ENCODE assay signal across 16 cellular contexts in genomic region chr15:62739082-62739481, GRCh38.
A peak's percentile ranks its signal among the peaks of the same experiment; 100 is the strongest.
DNase-seq lines count a peak whose midpoint lies in the region; ATAC-seq and TF ChIP-seq lines count a peak whose summit lies in the region.
"Had no signal": no experiment of that assay in that cellular context is flagged by ENCODE, and none has a peak within 500 bp of the region (broad histone marks: within the 10 kb centered on the region; RNA-seq: fewer than 3 reads in every experiment).

No MANE protein-coding gene starts in this region.

- TF ChIP-seq POLR2A in HCT116 (IDR thresholded peaks at IDR 0.05; ENCODE audit: borderline replicate concordance, extremely low read depth, insufficient read depth, insufficient read length) (no peak), uterus (IDR thresholded peaks at IDR 0.05) (no peak)

- H3K4me1 ChIP-seq in HCT116 (ENCODE audit: control insufficient read depth in 1 of 2, insufficient read depth in 2 of 2, low read length in 2 of 2) (peaks cover 11 to 40% of the 10 kb centered on the region in 2 experiments), uterus (peaks cover 0 to 4% of the 10 kb centered on the region in 2 donors), mucosa of descending colon (ENCODE audit: low read depth) (peaks cover 8% of the 10 kb centered on the region)

- no peaks in the 10 kb centered on the region for H3K9me2 ChIP-seq in HCT116 (ENCODE audit: insufficient read depth)

- H3K27me3 ChIP-seq in HCT116 (ENCODE audit: insufficient read depth, low read length) (no peaks in the 10 kb centered on the region), uterus (no peaks in the 10 kb centered on the region), MG63 (no peaks in the 10 kb centered on the region)
- H3K27me3 ChIP-seq: hepatocyte had no signal

- H4K20me1 ChIP-seq in HCT116 (ENCODE audit: insufficient read depth), result no peaks in the 10 kb centered on the region

- no peak overlapping the region for H3K27ac ChIP-seq in HCT116 (ENCODE audit: low read depth, low read length)
- peak overlapping the region; percentile 18 to 33 for H3K27ac ChIP-seq in uterus
- H3K27ac ChIP-seq: hepatocyte, lower lobe of right lung had no signal

- no peaks in the 10 kb centered on the region for H3K36me3 ChIP-seq in HCT116 (ENCODE audit: control insufficient read depth in 1 of 2, insufficient read depth in 2 of 2, low read length in 2 of 2)
- H3K36me3 ChIP-seq in uterus, result no peaks in the 10 kb centered on the region
- peaks cover 8% of the 10 kb centered on the region for H3K36me3 ChIP-seq in mucosa of descending colon (ENCODE audit: low read depth)
- peaks cover 9% of the 10 kb centered on the region for H3K36me3 ChIP-seq in MG63
- H3K36me3 ChIP-seq: lower lobe of right lung had no signal

- TF ChIP-seq CTCF in HCT116 (IDR thresholded peaks at IDR 0.05 in 2 of 3, conservative IDR thresholded peaks at IDR 0.05 in 1 of 3; ENCODE audit: borderline replicate concordance in 1 of 3, insufficient read depth in 1 of 3, low read depth in 2 of 3, low read length in 2 of 3), result no peak
- no peak for TF ChIP-seq CTCF in fibroblast of villous mesenchyme (IDR thresholded peaks at IDR 0.05; ENCODE audit: insufficient read depth, low read depth, low read length)
- TF ChIP-seq CTCF in uterus (IDR thresholded peaks at IDR 0.05), result no peak
- TF ChIP-seq CTCF in mucosa of descending colon (IDR thresholded peaks at IDR 0.05), result no peak

- TF ChIP-seq RAD21 in HCT116 (IDR thresholded peaks at IDR 0.05; ENCODE audit: low read depth), result peak; percentile 9; the same call in 1 of the 2 replicates

- intact Hi-C loops in HCT116 (cut with micrococcal nuclease), result no loop called here
- intact Hi-C loops in uterus (cut with DNase I; ENCODE audit: low total_unique reads), result no loop called here
- intact Hi-C loops in mucosa of descending colon (cut with DNase I, micrococcal nuclease), result no loop called here

- ATAC-seq in HCT116 (peak; percentile 79), mucosa of descending colon (no peak)
- ATAC-seq: lower lobe of right lung had no signal

- H3K4me3 ChIP-seq in HCT116 (replicated peaks in 1 of 2; ENCODE audit: low read depth in 1 of 2, low read length in 2 of 2) (no peak overlapping the region), fibroblast of villous mesenchyme (ENCODE audit: low read depth, low read length) (no peak overlapping the region), uterus (no peak overlapping the region), mucosa of descending colon (no peak overlapping the region), MG63 (no peak overlapping the region)
- H3K4me3 ChIP-seq: hepatocyte, lower lobe of right lung, skin epidermis had no signal

- CTCF ChIA-PET in HCT116 (lab: Charles Lee), result no interaction called here

- POLR2A ChIA-PET in HCT116 (lab: Charles Lee), result no interaction called here

- no peak overlapping the region for H3K9ac ChIP-seq in HCT116 (ENCODE audit: low read length)

- DNase-seq in HCT116 (ENCODE audit: low read depth, low spot score) (peak; percentile 68), SW480 (ENCODE audit: low spot score) (peak; percentile 76), fibroblast of villous mesenchyme (ENCODE audit: low read depth) (peak; percentile 12), uterus (no peak), mucosa of descending colon (no peak), MG63 (no peak), NCI-H748 (lab: John Stamatoyannopoulos, UW; ENCODE audit: unreplicated experiment) (no peak)
- DNase-seq: activated CD4-positive, alpha-beta T cell treated with anti-CD3 and anti-CD28 coated beads for 4 hours; activated T-cell treated with anti-CD3 and anti-CD28 coated beads, Interleukin-2, amount 50 U/mL, for 24 hours; effector CD4-positive, alpha-beta T cell; Karpas-422; lower lobe of right lung; NCI-H2029 treated with DMSO at 0.1 percent for 48 hours; SW 1271 had no signal

- no TSS peak for BruUV-seq in HCT116 (replicated peaks; lab: Mats Ljungman, UMichigan)

- H2AFZ ChIP-seq in HCT116 (ENCODE audit: low read depth, low read length, poor library complexity, severe bottlenecking), result no peak overlapping the region
- H2AFZ ChIP-seq: hepatocyte had no signal

- RAD21 ChIA-PET in HCT116 (lab: Charles Lee; ENCODE audit: low non-redundant PET in 1 of 2, low total read pairs in 2 of 2, uncharacterized antibody in 2 of 2, unreplicated experiment in 2 of 2), result no interaction called here

- H3K9me3 ChIP-seq in HCT116 (ENCODE audit: control insufficient read depth in 1 of 2, insufficient read depth in 1 of 2, low read depth in 1 of 2, low read length in 2 of 2) (no peaks in the 10 kb centered on the region), uterus (no peaks in the 10 kb centered on the region), mucosa of descending colon (no peaks in the 10 kb centered on the region), MG63 (no peaks in the 10 kb centered on the region)
- H3K9me3 ChIP-seq: lower lobe of right lung had no signal

- H3K4me2 ChIP-seq in HCT116 (ENCODE audit: low read length), result peak overlapping the region; percentile 63
- H3K4me2 ChIP-seq: hepatocyte had no signal

- H3K79me2 ChIP-seq in HCT116 (ENCODE audit: insufficient read depth, low read length), result no peaks in the 10 kb centered on the region
- H3K79me2 ChIP-seq: hepatocyte had no signal

TF ChIP-seq in HCT116, 20 proteins besides CTCF, POLR2A, EP300 and RAD21:
- TF ChIP-seq EGR1 (IDR thresholded peaks at IDR 0.05; ENCODE audit: low read depth) (no peak), EZH2phosphoT487 (IDR thresholded peaks at IDR 0.05; ENCODE audit: borderline replicate concordance) (no peak), SP1 (IDR thresholded peaks at IDR 0.05; ENCODE audit: low read depth) (peak; percentile 44), JUND (IDR thresholded peaks at IDR 0.05) (peak; percentile 76), FOSL1 (IDR thresholded peaks at IDR 0.05; ENCODE audit: low read depth) (peak; percentile 79), CBX3 (IDR thresholded peaks at IDR 0.05; ENCODE audit: low read depth) (peak; percentile 40; the same call in 1 of the 2 replicates), POLR2AphosphoS5 (IDR thresholded peaks at IDR 0.05; ENCODE audit: low read depth, low read length) (no peak), ELF1 (IDR thresholded peaks at IDR 0.05; ENCODE audit: borderline replicate concordance, low read depth) (no peak)
- TF ChIP-seq, protein P1, sequence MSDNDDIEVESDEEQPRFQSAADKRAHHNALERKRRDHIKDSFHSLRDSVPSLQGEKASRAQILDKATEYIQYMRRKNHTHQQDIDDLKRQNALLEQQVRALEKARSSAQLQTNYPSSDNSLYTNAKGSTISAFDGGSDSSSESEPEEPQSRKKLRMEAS (IDR thresholded peaks at IDR 0.05), result peak; percentile 59; the same call in 1 of the 2 replicates

Comparison
In these comparisons a context has a peak if more than half of its experiments do, and no peak if none do; other contexts are left out.
1. DNase-seq: peak in HCT116 (single experiment), SW480 (single experiment) and fibroblast of villous mesenchyme (single experiment); none in uterus (0 of 2), mucosa of descending colon (0 of 3), MG63 (single experiment) and NCI-H748 (single experiment).